ENCODE assay signal across 10 cellular contexts in the genomic region with DNA sequence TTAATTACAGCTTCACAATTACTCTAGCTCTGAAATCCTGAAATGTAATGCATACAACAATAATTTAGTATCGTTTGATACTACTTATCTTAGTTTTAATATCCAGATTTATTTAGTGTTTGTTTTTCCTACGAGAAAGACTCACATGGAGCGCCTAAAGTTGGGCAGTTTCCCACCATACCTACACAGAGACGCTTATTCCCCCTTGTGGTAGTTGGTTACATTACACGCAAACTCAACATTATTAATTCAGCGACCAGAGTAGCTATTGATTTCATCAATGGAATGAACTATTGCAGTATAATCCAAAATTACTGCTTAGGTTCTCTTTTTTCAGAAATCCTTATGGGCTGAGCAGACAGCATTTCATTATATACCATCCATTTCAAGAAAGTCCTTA.
DNase-seq lines count a peak whose midpoint lies in the region; ATAC-seq and TF ChIP-seq lines count a peak whose summit lies in the region.
"Had no signal": no experiment of that assay in that cellular context is flagged by ENCODE, and none has a peak within 500 bp of the region (broad histone marks: within the 10 kb centered on the region; RNA-seq: fewer than 3 reads in every experiment).

No MANE protein-coding gene starts in this region.

- no peaks in the 10 kb centered on the region for H3K9me2 ChIP-seq in DOHH2 (replicated peaks; ENCODE audit: control insufficient read depth, low read length)

- no peaks in the 10 kb centered on the region for H3K79me2 ChIP-seq in DOHH2 (ENCODE audit: control insufficient read depth, low read length)

- no peaks in the 10 kb centered on the region for H3K36me3 ChIP-seq in DOHH2 (ENCODE audit: control insufficient read depth, low read length)
- H3K36me3 ChIP-seq in liver (ENCODE audit: control insufficient read depth in 4 of 4, insufficient read depth in 3 of 4, low read depth in 1 of 4, low read length in 3 of 4): no peaks in the 10 kb centered on the region
- H3K36me3 ChIP-seq in Peyer's patch: no peaks in the 10 kb centered on the region

- H3K9me3 ChIP-seq in DOHH2 (ENCODE audit: control insufficient read depth, insufficient read depth, low read length) (no peaks in the 10 kb centered on the region), liver (ENCODE audit: control insufficient read depth in 4 of 4, low read length in 3 of 4) (no peaks in the 10 kb centered on the region), Peyer's patch (no peaks in the 10 kb centered on the region)

- peak; percentile 61 for ATAC-seq in HG02623 (IDR thresholded peaks at IDR 0.05; ENCODE audit: unreplicated experiment)
- no peak for ATAC-seq in GM21576 (IDR thresholded peaks at IDR 0.05; ENCODE audit: unreplicated experiment)

- 62% methylated on average over 6 of the region's 6 CpGs for WGBS in liver

- H3K4me1 ChIP-seq in DOHH2 (ENCODE audit: control insufficient read depth, low read length) (no peaks in the 10 kb centered on the region), liver (ENCODE audit: control insufficient read depth in 4 of 4, insufficient read depth in 4 of 4, low read length in 3 of 4) (no peaks in the 10 kb centered on the region), Peyer's patch (no peaks in the 10 kb centered on the region)

- H3K4me3 ChIP-seq in DOHH2 (ENCODE audit: low read length) (no peak overlapping the region), liver (ENCODE audit: low read depth in 1 of 3, low read length in 3 of 3) (no peak overlapping the region), Peyer's patch (no peak overlapping the region)

- H3K27ac ChIP-seq in DOHH2 (ENCODE audit: low read depth, low read length) (no peak overlapping the region), RWPE1 (no peak overlapping the region), liver (ENCODE audit: low read depth in 1 of 2, low read length in 2 of 2) (no peak overlapping the region), Peyer's patch (no peak overlapping the region)

- no peaks in the 10 kb centered on the region for H4K20me1 ChIP-seq in DOHH2 (ENCODE audit: control insufficient read depth, insufficient read depth, low read depth, low read length)

- peak; percentile 13 for DNase-seq in RWPE1 (ENCODE audit: low spot score)
- no peak for DNase-seq in posterior vena cava (ENCODE audit: low spot score)
- no peak for DNase-seq in NCI-H2029 treated with DMSO at 0.1 percent for 48 hours (lab: John Stamatoyannopoulos, UW)
- DNase-seq in Peyer's patch: no peak
- DNase-seq: activated CD8-positive, alpha-beta memory T cell treated with anti-CD3 and anti-CD28 coated beads, Interleukin-2, amount 50 U/mL, for 4 hours; retina had no signal

- H3K4me2 ChIP-seq in DOHH2 (ENCODE audit: low read length): no peak overlapping the region

- H3K27me3 ChIP-seq in DOHH2 (ENCODE audit: control insufficient read depth, low read length) (no peaks in the 10 kb centered on the region), liver (ENCODE audit: control insufficient read depth in 4 of 4, insufficient read depth in 4 of 4, low read length in 3 of 4) (peaks cover 0 to 4% (median 0%) of the 10 kb centered on the region in 4 donors), Peyer's patch (no peaks in the 10 kb centered on the region)

- H3F3A ChIP-seq in DOHH2 (ENCODE audit: control insufficient read depth, insufficient read depth): no peaks in the 10 kb centered on the region

- no peak for TF ChIP-seq POLR2A in Peyer's patch (IDR thresholded peaks at IDR 0.05)

- POLR2A ChIA-PET in RWPE1 (lab: Yijun Ruan, JAX; ENCODE audit: low non-redundant PET): no interaction called here

- intact Hi-C loops in posterior vena cava (cut with DNase I): no loop called here

- peak; percentile 44 for TF ChIP-seq CTCF in DOHH2 (IDR thresholded peaks at IDR 0.05; ENCODE audit: low read depth, low read length, poor library complexity, severe bottlenecking)
- peak; percentile 25; the same call in 1 of the 2 replicates for TF ChIP-seq CTCF in RWPE1 (conservative IDR thresholded peaks at IDR 0.05; ENCODE audit: low read depth)
- TF ChIP-seq CTCF in liver (IDR thresholded peaks at IDR 0.05; ENCODE audit: low read depth, low read length, missing input control): peak; percentile 17
- TF ChIP-seq CTCF in Peyer's patch (IDR thresholded peaks at IDR 0.05): peak in 3 of 6 experiments; percentile 20 to 28 (median 28)

- H3K9ac ChIP-seq in liver (ENCODE audit: low read depth in 1 of 2, low read length in 2 of 2): no peak overlapping the region

- TF ChIP-seq RAD21 in liver (IDR thresholded peaks at IDR 0.05): peak; percentile 29 to 73

- CTCF ChIA-PET in RWPE1 (lab: Yijun Ruan, JAX): interaction anchor here (0.5 to 0.6 kb wide), 4 partner anchors 20 to 510 kb away, joined by 3 to 6 read pairs (median 4); no protein-coding TSS in a partner anchor

TF ChIP-seq in liver, 16 proteins besides CTCF, POLR2A, EP300 and RAD21:
- no peak for TF ChIP-seq HNF4A (conservative IDR thresholded peaks at IDR 0.05)
- TF ChIP-seq, protein P1, sequence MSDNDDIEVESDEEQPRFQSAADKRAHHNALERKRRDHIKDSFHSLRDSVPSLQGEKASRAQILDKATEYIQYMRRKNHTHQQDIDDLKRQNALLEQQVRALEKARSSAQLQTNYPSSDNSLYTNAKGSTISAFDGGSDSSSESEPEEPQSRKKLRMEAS (IDR thresholded peaks at IDR 0.05): no peak
- TF ChIP-seq, protein P2, sequence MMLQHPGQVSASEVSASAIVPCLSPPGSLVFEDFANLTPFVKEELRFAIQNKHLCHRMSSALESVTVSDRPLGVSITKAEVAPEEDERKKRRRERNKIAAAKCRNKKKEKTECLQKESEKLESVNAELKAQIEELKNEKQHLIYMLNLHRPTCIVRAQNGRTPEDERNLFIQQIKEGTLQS (IDR thresholded peaks at IDR 0.05): no peak
- TF ChIP-seq TAF1 (conservative IDR thresholded peaks at IDR 0.05): no peak
- no peak for TF ChIP-seq HNF4G (IDR thresholded peaks at IDR 0.05)
- TF ChIP-seq FOXA1 (IDR thresholded peaks at IDR 0.05): no peak
- TF ChIP-seq, protein P3, sequence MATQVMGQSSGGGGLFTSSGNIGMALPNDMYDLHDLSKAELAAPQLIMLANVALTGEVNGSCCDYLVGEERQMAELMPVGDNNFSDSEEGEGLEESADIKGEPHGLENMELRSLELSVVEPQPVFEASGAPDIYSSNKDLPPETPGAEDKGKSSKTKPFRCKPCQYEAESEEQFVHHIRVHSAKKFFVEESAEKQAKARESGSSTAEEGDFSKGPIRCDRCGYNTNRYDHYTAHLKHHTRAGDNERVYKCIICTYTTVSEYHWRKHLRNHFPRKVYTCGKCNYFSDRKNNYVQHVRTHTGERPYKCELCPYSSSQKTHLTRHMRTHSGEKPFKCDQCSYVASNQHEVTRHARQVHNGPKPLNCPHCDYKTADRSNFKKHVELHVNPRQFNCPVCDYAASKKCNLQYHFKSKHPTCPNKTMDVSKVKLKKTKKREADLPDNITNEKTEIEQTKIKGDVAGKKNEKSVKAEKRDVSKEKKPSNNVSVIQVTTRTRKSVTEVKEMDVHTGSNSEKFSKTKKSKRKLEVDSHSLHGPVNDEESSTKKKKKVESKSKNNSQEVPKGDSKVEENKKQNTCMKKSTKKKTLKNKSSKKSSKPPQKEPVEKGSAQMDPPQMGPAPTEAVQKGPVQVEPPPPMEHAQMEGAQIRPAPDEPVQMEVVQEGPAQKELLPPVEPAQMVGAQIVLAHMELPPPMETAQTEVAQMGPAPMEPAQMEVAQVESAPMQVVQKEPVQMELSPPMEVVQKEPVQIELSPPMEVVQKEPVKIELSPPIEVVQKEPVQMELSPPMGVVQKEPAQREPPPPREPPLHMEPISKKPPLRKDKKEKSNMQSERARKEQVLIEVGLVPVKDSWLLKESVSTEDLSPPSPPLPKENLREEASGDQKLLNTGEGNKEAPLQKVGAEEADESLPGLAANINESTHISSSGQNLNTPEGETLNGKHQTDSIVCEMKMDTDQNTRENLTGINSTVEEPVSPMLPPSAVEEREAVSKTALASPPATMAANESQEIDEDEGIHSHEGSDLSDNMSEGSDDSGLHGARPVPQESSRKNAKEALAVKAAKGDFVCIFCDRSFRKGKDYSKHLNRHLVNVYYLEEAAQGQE (IDR thresholded peaks at IDR 0.05): no peak
- no peak for TF ChIP-seq YY1 (IDR thresholded peaks at IDR 0.05)
- no peak for TF ChIP-seq NR2F2 (IDR thresholded peaks at IDR 0.05)
- TF ChIP-seq, protein P4, sequence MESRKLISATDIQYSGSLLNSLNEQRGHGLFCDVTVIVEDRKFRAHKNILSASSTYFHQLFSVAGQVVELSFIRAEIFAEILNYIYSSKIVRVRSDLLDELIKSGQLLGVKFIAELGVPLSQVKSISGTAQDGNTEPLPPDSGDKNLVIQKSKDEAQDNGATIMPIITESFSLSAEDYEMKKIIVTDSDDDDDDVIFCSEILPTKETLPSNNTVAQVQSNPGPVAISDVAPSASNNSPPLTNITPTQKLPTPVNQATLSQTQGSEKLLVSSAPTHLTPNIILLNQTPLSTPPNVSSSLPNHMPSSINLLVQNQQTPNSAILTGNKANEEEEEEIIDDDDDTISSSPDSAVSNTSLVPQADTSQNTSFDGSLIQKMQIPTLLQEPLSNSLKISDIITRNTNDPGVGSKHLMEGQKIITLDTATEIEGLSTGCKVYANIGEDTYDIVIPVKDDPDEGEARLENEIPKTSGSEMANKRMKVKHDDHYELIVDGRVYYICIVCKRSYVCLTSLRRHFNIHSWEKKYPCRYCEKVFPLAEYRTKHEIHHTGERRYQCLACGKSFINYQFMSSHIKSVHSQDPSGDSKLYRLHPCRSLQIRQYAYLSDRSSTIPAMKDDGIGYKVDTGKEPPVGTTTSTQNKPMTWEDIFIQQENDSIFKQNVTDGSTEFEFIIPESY (IDR thresholded peaks at IDR 0.05): no peak
- TF ChIP-seq JUND (IDR thresholded peaks at IDR 0.05): no peak
- no peak for TF ChIP-seq EGR1 (IDR thresholded peaks at IDR 0.05; ENCODE audit: low read depth in 2 of 2)
